ENCODE assay signal across 19 cellular contexts in the genomic region with DNA sequence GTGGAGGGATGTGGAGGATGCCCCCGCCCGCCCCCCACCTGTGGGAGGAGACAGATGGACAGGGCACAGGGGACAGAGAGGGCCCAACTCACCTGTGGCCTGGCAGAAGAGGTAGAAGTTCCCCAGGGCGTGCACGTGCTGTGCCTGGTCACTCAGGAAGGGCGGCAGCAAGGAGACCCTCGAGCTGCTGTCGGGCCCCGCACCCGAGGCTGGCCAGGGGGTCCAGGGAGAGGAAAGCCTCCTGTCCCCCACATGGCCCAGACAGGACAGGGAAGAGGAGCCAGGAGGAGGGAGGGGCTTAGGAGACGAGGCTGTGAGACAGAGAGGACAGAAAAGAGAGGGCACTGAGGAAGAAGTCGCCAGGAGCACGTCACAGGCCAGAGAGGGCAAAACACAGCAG. TPM values are rescaled to one million over a fixed set of nuclear protein-coding genes. Genes with fewer than 3 reads are reported as not detected.
DNase-seq lines count a peak whose midpoint lies in the region; ATAC-seq and TF ChIP-seq lines count a peak whose summit lies in the region.
"Had no signal": no experiment of that assay in that cellular context is flagged by ENCODE, and none has a peak within 500 bp of the region (broad histone marks: within the 10 kb centered on the region; RNA-seq: fewer than 3 reads in every experiment).

No MANE protein-coding gene starts in this region.

- peaks cover 59% of the 10 kb centered on the region for H3K36me3 Mint-ChIP-seq in activated CD4-positive, alpha-beta T cell treated with anti-CD3 and anti-CD28 coated beads, Interleukin-2, amount 10 ng/mL, durations not matched to agents 24 days and 14 days (ENCODE audit: low read depth)
- peaks cover 42% of the 10 kb centered on the region for H3K36me3 Mint-ChIP-seq in T-cell
- peaks cover 91% of the 10 kb centered on the region for H3K36me3 Mint-ChIP-seq in stimulated activated effector memory CD8-positive, alpha-beta T cell treated with anti-CD3 and anti-CD28 coated beads, Interleukin-12 subunit alpha, Interleukin-12 subunit beta, amount 100 ng/mL, for 72 hours

- CTCF ChIA-PET in T-cell (lab: Charles Lee) = no interaction called here

- peaks cover 46% of the 10 kb centered on the region for H3K4me1 Mint-ChIP-seq in activated CD4-positive, alpha-beta T cell treated with anti-CD3 and anti-CD28 coated beads, Interleukin-2, amount 10 ng/mL, durations not matched to agents 24 days and 14 days
- H3K4me1 Mint-ChIP-seq in T-cell = peaks cover 65 to 71% (median 68%) of the 10 kb centered on the region in 3 donors
- peaks cover 67% of the 10 kb centered on the region for H3K4me1 Mint-ChIP-seq in stimulated activated effector memory CD8-positive, alpha-beta T cell treated with anti-CD3 and anti-CD28 coated beads, Interleukin-12 subunit alpha, Interleukin-12 subunit beta, amount 100 ng/mL, for 72 hours
- H3K4me1 Mint-ChIP-seq: nephron had no signal

- H3K4me3 ChIP-seq in choroid plexus epithelial cell (ENCODE audit: low read depth, low read length) (no peak overlapping the region), right atrium auricular region (no peak overlapping the region)
- H3K4me3 ChIP-seq: psoas muscle, smooth muscle cell, testis had no signal

- H3K27ac Mint-ChIP-seq in activated CD4-positive, alpha-beta T cell treated with anti-CD3 and anti-CD28 coated beads, Interleukin-2, amount 10 ng/mL, durations not matched to agents 24 days and 14 days = peak overlapping the region; percentile 84
- H3K27ac Mint-ChIP-seq in T-cell = peak overlapping the region; percentile 29 to 64
- H3K27ac Mint-ChIP-seq in stimulated activated effector memory CD8-positive, alpha-beta T cell treated with anti-CD3 and anti-CD28 coated beads, Interleukin-12 subunit alpha, Interleukin-12 subunit beta, amount 100 ng/mL, for 72 hours = peak overlapping the region; percentile 90
- H3K27ac Mint-ChIP-seq: nephron had no signal

- no peaks in the 10 kb centered on the region for H3K27me3 ChIP-seq in right atrium auricular region
- H3K27me3 ChIP-seq: testis had no signal

- H3K4me3 Mint-ChIP-seq in activated CD4-positive, alpha-beta T cell treated with anti-CD3 and anti-CD28 coated beads, Interleukin-2, amount 10 ng/mL, durations not matched to agents 24 days and 14 days = no peak overlapping the region
- H3K4me3 Mint-ChIP-seq in T-cell = no peak overlapping the region
- H3K4me3 Mint-ChIP-seq in stimulated activated effector memory CD8-positive, alpha-beta T cell treated with anti-CD3 and anti-CD28 coated beads, Interleukin-12 subunit alpha, Interleukin-12 subunit beta, amount 100 ng/mL, for 72 hours = no peak overlapping the region
- H3K4me3 Mint-ChIP-seq: CD14-positive monocyte, nephron had no signal

- TF ChIP-seq CTCF in choroid plexus epithelial cell (conservative IDR thresholded peaks at IDR 0.05; ENCODE audit: low read depth, low read length) (no peak), right atrium auricular region (IDR thresholded peaks at IDR 0.05) (no peak)

- H3K36me3 ChIP-seq in right atrium auricular region = peaks cover 7% of the 10 kb centered on the region

- ATAC-seq in T-cell (replicated peaks in 1 of 4) (no peak), Right ventricle myocardium inferior (no peak)
- no peak for ATAC-seq in stimulated activated effector memory CD8-positive, alpha-beta T cell treated with anti-CD3 and anti-CD28 coated beads, Interleukin-12 subunit alpha, Interleukin-12 subunit beta, amount 100 ng/mL, for 72 hours
- ATAC-seq: psoas muscle had no signal

- H3K9me3 Mint-ChIP-seq in activated CD4-positive, alpha-beta T cell treated with anti-CD3 and anti-CD28 coated beads, Interleukin-2, amount 10 ng/mL, durations not matched to agents 24 days and 14 days = no peaks in the 10 kb centered on the region
- no peaks in the 10 kb centered on the region for H3K9me3 Mint-ChIP-seq in T-cell
- H3K9me3 Mint-ChIP-seq in stimulated activated effector memory CD8-positive, alpha-beta T cell treated with anti-CD3 and anti-CD28 coated beads, Interleukin-12 subunit alpha, Interleukin-12 subunit beta, amount 100 ng/mL, for 72 hours = no peaks in the 10 kb centered on the region
- H3K9me3 Mint-ChIP-seq: nephron had no signal

- H3K9me3 ChIP-seq in right atrium auricular region = no peaks in the 10 kb centered on the region
- H3K9me3 ChIP-seq: psoas muscle, testis had no signal

- intact Hi-C loops in activated CD4-positive, alpha-beta T cell treated with anti-CD3 and anti-CD28 coated beads, Interleukin-2, amount 10 ng/mL, durations not matched to agents 24 days and 14 days (cut with micrococcal nuclease) = no loop called here
- intact Hi-C loops in Right ventricle myocardium inferior (cut with DNase I) = no loop called here

- H3K27me3 Mint-ChIP-seq in activated CD4-positive, alpha-beta T cell treated with anti-CD3 and anti-CD28 coated beads, Interleukin-2, amount 10 ng/mL, durations not matched to agents 24 days and 14 days = no peaks in the 10 kb centered on the region
- no peaks in the 10 kb centered on the region for H3K27me3 Mint-ChIP-seq in T-cell

- no peak overlapping the region for H3K27ac ChIP-seq in right atrium auricular region
- H3K27ac ChIP-seq: psoas muscle, testis had no signal

- no peaks in the 10 kb centered on the region for H3K4me1 ChIP-seq in right atrium auricular region
- H3K4me1 ChIP-seq: psoas muscle, testis had no signal

- DNase-seq in activated CD4-positive, alpha-beta T cell treated with anti-CD3 and anti-CD28 coated beads, Interleukin-2, amount 10 ng/mL, durations not matched to agents 24 days and 14 days = no peak
- no peak for DNase-seq in activated CD4-positive, alpha-beta T cell treated with anti-CD3 and anti-CD28 coated beads for 1 hour
- no peak for DNase-seq in T-cell
- DNase-seq in choroid plexus epithelial cell (ENCODE audit: low read depth) = peak; percentile 26
- no peak for DNase-seq in stimulated activated effector memory CD8-positive, alpha-beta T cell treated with anti-CD3 and anti-CD28 coated beads, Interleukin-12 subunit alpha, Interleukin-12 subunit beta, amount 100 ng/mL, for 72 hours (ENCODE audit: low spot score in 2 of 2)
- no peak for DNase-seq in right atrium auricular region (ENCODE audit: low spot score)
- DNase-seq in Right ventricle myocardium inferior (ENCODE audit: missing footprints) = no peak
- no peak for DNase-seq in activated effector memory CD4-positive, alpha-beta T cell treated with anti-CD3 and anti-CD28 coated beads, Interleukin-2, amount 50 U/mL, for 16 hours
- DNase-seq: activated CD4-positive, alpha-beta T cell treated with anti-CD3 and anti-CD28 coated beads for 4 hours; DMS79; islet precursor cell; NCI-H1417; psoas muscle; SHP77; stimulated activated CD4-positive, alpha-beta T cell treated with anti-CD3 and anti-CD28 coated beads, Interleukin-4, amount 100 ng/mL, for 24 hours; testis had no signal

- POLR2A ChIA-PET in T-cell (lab: Charles Lee) = no interaction called here

RNA-seq across cellular contexts. Expression of gene SECISBP2, which starts 58.4 kb away (rescaled TPM):
- 48.6 and 50.7 TPM in 2 replicates for total RNA-seq in activated CD4-positive, alpha-beta T cell treated with anti-CD3 and anti-CD28 coated beads, Interleukin-2, amount 10 ng/mL, durations not matched to agents 24 days and 14 days
- total RNA-seq in T-cell = 100 to 1,000 TPM in 2 of 5 donors, 10 to 100 TPM in 3; 78.8 to 132 (median 87.5) TPM
- total RNA-seq in right atrium auricular region = 10 to 100 TPM; 15.0 to 19.9 TPM
- total RNA-seq in Right ventricle myocardium inferior = 16.4 TPM
